1 cellular context compared by ENCODE assay signal in the genomic region with DNA sequence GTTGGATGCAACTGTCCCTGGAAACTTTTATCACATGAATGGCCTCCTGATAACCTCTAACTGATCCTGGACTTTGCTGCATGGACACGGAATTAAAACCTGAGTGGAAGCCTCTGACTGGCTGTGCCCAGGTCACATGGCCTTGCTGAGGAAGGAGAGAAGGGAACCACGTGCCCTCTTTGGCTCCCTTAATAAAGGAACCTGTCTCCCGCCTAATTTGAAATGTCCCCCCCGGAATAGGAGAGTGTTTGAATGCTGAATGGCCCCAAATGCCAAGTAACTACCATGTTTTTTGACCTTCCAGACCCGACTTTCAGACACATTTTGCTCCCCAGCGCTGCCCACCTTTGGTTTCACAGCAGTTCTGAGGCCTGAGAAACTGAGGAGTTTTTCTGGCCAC.
TF ChIP-seq lines count a peak whose summit lies in the region.

No MANE protein-coding gene starts in this region.

TF ChIP-seq in K562, 482 proteins besides CTCF, POLR2A, EP300 and RAD21 (continued from another document):
- TF ChIP-seq, protein P1, sequence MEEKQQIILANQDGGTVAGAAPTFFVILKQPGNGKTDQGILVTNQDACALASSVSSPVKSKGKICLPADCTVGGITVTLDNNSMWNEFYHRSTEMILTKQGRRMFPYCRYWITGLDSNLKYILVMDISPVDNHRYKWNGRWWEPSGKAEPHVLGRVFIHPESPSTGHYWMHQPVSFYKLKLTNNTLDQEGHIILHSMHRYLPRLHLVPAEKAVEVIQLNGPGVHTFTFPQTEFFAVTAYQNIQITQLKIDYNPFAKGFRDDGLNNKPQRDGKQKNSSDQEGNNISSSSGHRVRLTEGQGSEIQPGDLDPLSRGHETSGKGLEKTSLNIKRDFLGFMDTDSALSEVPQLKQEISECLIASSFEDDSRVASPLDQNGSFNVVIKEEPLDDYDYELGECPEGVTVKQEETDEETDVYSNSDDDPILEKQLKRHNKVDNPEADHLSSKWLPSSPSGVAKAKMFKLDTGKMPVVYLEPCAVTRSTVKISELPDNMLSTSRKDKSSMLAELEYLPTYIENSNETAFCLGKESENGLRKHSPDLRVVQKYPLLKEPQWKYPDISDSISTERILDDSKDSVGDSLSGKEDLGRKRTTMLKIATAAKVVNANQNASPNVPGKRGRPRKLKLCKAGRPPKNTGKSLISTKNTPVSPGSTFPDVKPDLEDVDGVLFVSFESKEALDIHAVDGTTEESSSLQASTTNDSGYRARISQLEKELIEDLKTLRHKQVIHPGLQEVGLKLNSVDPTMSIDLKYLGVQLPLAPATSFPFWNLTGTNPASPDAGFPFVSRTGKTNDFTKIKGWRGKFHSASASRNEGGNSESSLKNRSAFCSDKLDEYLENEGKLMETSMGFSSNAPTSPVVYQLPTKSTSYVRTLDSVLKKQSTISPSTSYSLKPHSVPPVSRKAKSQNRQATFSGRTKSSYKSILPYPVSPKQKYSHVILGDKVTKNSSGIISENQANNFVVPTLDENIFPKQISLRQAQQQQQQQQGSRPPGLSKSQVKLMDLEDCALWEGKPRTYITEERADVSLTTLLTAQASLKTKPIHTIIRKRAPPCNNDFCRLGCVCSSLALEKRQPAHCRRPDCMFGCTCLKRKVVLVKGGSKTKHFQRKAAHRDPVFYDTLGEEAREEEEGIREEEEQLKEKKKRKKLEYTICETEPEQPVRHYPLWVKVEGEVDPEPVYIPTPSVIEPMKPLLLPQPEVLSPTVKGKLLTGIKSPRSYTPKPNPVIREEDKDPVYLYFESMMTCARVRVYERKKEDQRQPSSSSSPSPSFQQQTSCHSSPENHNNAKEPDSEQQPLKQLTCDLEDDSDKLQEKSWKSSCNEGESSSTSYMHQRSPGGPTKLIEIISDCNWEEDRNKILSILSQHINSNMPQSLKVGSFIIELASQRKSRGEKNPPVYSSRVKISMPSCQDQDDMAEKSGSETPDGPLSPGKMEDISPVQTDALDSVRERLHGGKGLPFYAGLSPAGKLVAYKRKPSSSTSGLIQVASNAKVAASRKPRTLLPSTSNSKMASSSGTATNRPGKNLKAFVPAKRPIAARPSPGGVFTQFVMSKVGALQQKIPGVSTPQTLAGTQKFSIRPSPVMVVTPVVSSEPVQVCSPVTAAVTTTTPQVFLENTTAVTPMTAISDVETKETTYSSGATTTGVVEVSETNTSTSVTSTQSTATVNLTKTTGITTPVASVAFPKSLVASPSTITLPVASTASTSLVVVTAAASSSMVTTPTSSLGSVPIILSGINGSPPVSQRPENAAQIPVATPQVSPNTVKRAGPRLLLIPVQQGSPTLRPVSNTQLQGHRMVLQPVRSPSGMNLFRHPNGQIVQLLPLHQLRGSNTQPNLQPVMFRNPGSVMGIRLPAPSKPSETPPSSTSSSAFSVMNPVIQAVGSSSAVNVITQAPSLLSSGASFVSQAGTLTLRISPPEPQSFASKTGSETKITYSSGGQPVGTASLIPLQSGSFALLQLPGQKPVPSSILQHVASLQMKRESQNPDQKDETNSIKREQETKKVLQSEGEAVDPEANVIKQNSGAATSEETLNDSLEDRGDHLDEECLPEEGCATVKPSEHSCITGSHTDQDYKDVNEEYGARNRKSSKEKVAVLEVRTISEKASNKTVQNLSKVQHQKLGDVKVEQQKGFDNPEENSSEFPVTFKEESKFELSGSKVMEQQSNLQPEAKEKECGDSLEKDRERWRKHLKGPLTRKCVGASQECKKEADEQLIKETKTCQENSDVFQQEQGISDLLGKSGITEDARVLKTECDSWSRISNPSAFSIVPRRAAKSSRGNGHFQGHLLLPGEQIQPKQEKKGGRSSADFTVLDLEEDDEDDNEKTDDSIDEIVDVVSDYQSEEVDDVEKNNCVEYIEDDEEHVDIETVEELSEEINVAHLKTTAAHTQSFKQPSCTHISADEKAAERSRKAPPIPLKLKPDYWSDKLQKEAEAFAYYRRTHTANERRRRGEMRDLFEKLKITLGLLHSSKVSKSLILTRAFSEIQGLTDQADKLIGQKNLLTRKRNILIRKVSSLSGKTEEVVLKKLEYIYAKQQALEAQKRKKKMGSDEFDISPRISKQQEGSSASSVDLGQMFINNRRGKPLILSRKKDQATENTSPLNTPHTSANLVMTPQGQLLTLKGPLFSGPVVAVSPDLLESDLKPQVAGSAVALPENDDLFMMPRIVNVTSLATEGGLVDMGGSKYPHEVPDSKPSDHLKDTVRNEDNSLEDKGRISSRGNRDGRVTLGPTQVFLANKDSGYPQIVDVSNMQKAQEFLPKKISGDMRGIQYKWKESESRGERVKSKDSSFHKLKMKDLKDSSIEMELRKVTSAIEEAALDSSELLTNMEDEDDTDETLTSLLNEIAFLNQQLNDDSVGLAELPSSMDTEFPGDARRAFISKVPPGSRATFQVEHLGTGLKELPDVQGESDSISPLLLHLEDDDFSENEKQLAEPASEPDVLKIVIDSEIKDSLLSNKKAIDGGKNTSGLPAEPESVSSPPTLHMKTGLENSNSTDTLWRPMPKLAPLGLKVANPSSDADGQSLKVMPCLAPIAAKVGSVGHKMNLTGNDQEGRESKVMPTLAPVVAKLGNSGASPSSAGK (IDR thresholded peaks at IDR 0.05), result peak; percentile 51
- peak; percentile 69 for TF ChIP-seq L3MBTL2 (IDR thresholded peaks at IDR 0.05)
- TF ChIP-seq, protein P2, sequence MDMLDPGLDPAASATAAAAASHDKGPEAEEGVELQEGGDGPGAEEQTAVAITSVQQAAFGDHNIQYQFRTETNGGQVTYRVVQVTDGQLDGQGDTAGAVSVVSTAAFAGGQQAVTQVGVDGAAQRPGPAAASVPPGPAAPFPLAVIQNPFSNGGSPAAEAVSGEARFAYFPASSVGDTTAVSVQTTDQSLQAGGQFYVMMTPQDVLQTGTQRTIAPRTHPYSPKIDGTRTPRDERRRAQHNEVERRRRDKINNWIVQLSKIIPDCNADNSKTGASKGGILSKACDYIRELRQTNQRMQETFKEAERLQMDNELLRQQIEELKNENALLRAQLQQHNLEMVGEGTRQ (CRISPR knock-in tag; IDR thresholded peaks at IDR 0.05), result peak; percentile 62
